Comparison of ENCODE assay signal across 8 cellular contexts in the genomic region with DNA sequence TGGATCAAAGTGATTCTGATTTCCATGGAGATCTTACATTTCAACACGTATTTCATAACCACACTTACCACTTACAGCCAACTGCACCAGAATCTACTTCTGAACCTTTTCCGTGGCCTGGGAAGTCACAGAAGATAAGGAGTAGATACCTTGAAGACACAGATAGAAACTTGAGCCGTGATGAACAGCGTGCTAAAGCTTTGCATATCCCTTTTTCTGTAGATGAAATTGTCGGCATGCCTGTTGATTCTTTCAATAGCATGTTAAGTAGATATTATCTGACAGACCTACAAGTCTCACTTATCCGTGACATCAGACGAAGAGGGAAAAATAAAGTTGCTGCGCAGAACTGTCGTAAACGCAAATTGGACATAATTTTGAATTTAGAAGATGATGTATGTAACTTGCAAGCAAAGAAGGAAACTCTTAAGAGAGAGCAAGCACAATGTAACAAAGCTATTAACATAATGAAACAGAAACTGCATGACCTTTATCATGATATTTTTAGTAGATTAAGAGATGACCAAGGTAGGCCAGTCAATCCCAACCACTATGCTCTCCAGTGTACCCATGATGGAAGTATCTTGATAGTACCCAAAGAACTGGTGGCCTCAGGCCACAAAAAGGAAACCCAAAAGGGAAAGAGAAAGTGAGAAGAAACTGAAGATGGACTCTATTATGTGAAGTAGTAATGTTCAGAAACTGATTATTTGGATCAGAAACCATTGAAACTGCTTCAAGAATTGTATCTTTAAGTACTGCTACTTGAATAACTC. TPM values are rescaled to one million over a fixed set of nuclear protein-coding genes. Genes with fewer than 3 reads are reported as not detected.
DNase-seq lines count a peak whose midpoint lies in the region; ATAC-seq, FAIRE-seq and TF ChIP-seq lines count a peak whose summit lies in the region.
"Not testable (repeated sequence)": the region's sequence is repeated elsewhere in the genome, so short reads cannot be mapped to it uniquely, and the experiment has no call there.

No MANE protein-coding gene starts in this region.

- H3K9ac ChIP-seq in H9 (ENCODE audit: extremely low read depth, insufficient read length, low read length); Karpas-422 (ENCODE audit: low read length); mammary epithelial cell (ENCODE audit: insufficient read depth, low read length): not testable (repeated sequence)

- peak overlapping the region in 1 of 2 experiments; percentile 23; a peak in 1 of 6 replicates for H3K27ac ChIP-seq in A549
- H3K27ac ChIP-seq in H9 (ENCODE audit: insufficient read length, low read depth, low read length); Karpas-422 (ENCODE audit: low read length); mammary epithelial cell (ENCODE audit: insufficient read depth, low read depth, low read length): not testable (repeated sequence)

- not testable (repeated sequence) for H2BK15ac ChIP-seq in H9 (ENCODE audit: low read depth, low read length)

- in situ Hi-C loops in mammary epithelial cell (cut with MboI; ENCODE audit: low sequenced_read_pairs in 2 of 2): not testable (repeated sequence)

- H4K8ac ChIP-seq in H9 (replicated peaks; ENCODE audit: insufficient read length, low read depth, low read length): not testable (repeated sequence)

- peaks cover 17% of the 10 kb centered on the region for H3K36me3 ChIP-seq in Karpas-422 (ENCODE audit: insufficient read depth, low read length)
- peaks cover 37% of the 10 kb centered on the region for H3K36me3 ChIP-seq in mammary epithelial cell (ENCODE audit: insufficient read depth, low read length)

- not testable (repeated sequence) for H2AFZ ChIP-seq in H9 (ENCODE audit: low read length); Karpas-422 (ENCODE audit: low read length); mammary epithelial cell (ENCODE audit: low read depth, low read length)

- H3K27me3 Mint-ChIP-seq in H9 (ENCODE audit: low read depth); activated CD8-positive, alpha-beta T cell treated with anti-CD3 and anti-CD28 coated beads for 36 hours; natural killer cell (ENCODE audit: low read depth in 2 of 2): not testable (repeated sequence)

- H3K4me1 ChIP-seq in A549: peaks cover 84% of the 10 kb centered on the region
- H3K4me1 ChIP-seq in H9 (ENCODE audit: insufficient read depth, low read length); Karpas-422 (ENCODE audit: low read length); mammary epithelial cell (ENCODE audit: insufficient read depth, low read length): not testable (repeated sequence)

- peak; percentile 23 for FAIRE-seq in A549 (lab: Jason Lieb, UNC)

- not testable (repeated sequence) for H3K9me2 ChIP-seq in Karpas-422 (replicated peaks; ENCODE audit: insufficient read depth, low read length)

- TSS peak; percentile 42 for BruUV-seq in mammary epithelial cell (replicated peaks; lab: Mats Ljungman, UMichigan)

- H3K4me1 Mint-ChIP-seq in H9 (peaks cover 17 to 19% of the 10 kb centered on the region in 2 experiments; a peak in 3 of 4 replicates), natural killer cell (peaks cover 82 to 85% of the 10 kb centered on the region in 2 donors)
- H3K4me1 Mint-ChIP-seq in activated CD8-positive, alpha-beta T cell treated with anti-CD3 and anti-CD28 coated beads for 36 hours (ENCODE audit: low read depth): peaks cover 78% of the 10 kb centered on the region

- intact Hi-C loops in activated CD8-positive, alpha-beta T cell treated with anti-CD3 and anti-CD28 coated beads for 36 hours (cut with micrococcal nuclease): loop anchor here (5.0 to 10.0 kb wide), 2 partner anchors 93 to 291 kb away; no protein-coding TSS in a partner anchor
- intact Hi-C loops in mammary epithelial cell (cut with micrococcal nuclease); natural killer cell (cut with micrococcal nuclease): not testable (repeated sequence)

- H3K4me3 ChIP-seq in A549; Karpas-422 (ENCODE audit: low read length); mammary epithelial cell (replicated peaks in 1 of 3; ENCODE audit: insufficient read depth in 1 of 3, low read depth in 2 of 3, low read length in 3 of 3): not testable (repeated sequence)

- not testable (repeated sequence) for TF ChIP-seq POLR2A in A549 (IDR thresholded peaks at IDR 0.05; ENCODE audit: low read length)

- not testable (repeated sequence) for H3K18ac ChIP-seq in H9 (ENCODE audit: insufficient read length, low read depth, low read length)

- H3K79me2 ChIP-seq in H9 (ENCODE audit: insufficient read depth, low read length); Karpas-422 (ENCODE audit: low read length): not testable (repeated sequence)
- H3K79me2 ChIP-seq in mammary epithelial cell (ENCODE audit: insufficient read depth, low read length): peaks cover 26% of the 10 kb centered on the region

- H3K9me3 Mint-ChIP-seq in H9; activated CD8-positive, alpha-beta T cell treated with anti-CD3 and anti-CD28 coated beads for 36 hours; natural killer cell: not testable (repeated sequence)

- H2BK5ac ChIP-seq in H9 (ENCODE audit: insufficient read length, low read length): not testable (repeated sequence)

- not testable (repeated sequence) for H3K56ac ChIP-seq in H9 (ENCODE audit: insufficient read length, low read depth, low read length)

- not testable (repeated sequence) for H2BK120ac ChIP-seq in H9 (ENCODE audit: low read depth, low read length, poor library complexity, severe bottlenecking)

- not testable (repeated sequence) for H4K5ac ChIP-seq in H9 (ENCODE audit: insufficient read length, low read depth, low read length)

- not testable (repeated sequence) for H3K14ac ChIP-seq in H9 (ENCODE audit: insufficient read depth, low read length)

- H3K4me2 ChIP-seq in A549: peak overlapping the region; percentile 7; the same call in 2 of the 3 replicates
- not testable (repeated sequence) for H3K4me2 ChIP-seq in H9 (ENCODE audit: insufficient read depth, insufficient read length, low read length); Karpas-422 (ENCODE audit: low read depth, low read length, poor library complexity, severe bottlenecking); mammary epithelial cell (ENCODE audit: insufficient read depth, low read depth, low read length)

- 88% methylated on average over 10 of the region's 10 CpGs for whole genome bisulfite sequencing in A549 (ENCODE audit: missing lambda C conversion rate)
- WGBS in H9 (ENCODE audit: extremely low coverage, insufficient read length, low lambda C conversion rate): no CpG with 5 or more reads among the region's 10 CpGs
- WGBS in mammary epithelial cell (ENCODE audit: low coverage, missing lambda C conversion rate): 90% methylated on average over 10 of the region's 10 CpGs

- not testable (repeated sequence) for TF ChIP-seq CTCF in A549 (IDR thresholded peaks at IDR 0.05); H9 (conservative IDR thresholded peaks at IDR 0.05); activated CD8-positive, alpha-beta T cell treated with anti-CD3 and anti-CD28 coated beads for 36 hours (IDR thresholded peaks at IDR 0.05); mammary epithelial cell (conservative IDR thresholded peaks at IDR 0.05 in 1 of 2, IDR thresholded peaks at IDR 0.05 in 1 of 2; ENCODE audit: extremely low read depth in 1 of 2, insufficient read depth in 1 of 2, low read depth in 1 of 2, low read length in 2 of 2); natural killer cell (IDR thresholded peaks at IDR 0.05)

- POLR2A ChIA-PET in A549 (lab: Yijun Ruan, JAX): interaction anchor here (0.6 kb wide), 1 partner anchor 24 kb away, joined by 4 read pairs; no protein-coding TSS in a partner anchor
- POLR2A ChIA-PET in activated CD8-positive, alpha-beta T cell treated with anti-CD3 and anti-CD28 coated beads for 36 hours (lab: Charles Lee): interaction anchor here (0.8 to 19.9 kb wide), 12 partner anchors 12 to 295 kb away, joined by 3 to 588 read pairs (median 6); a partner anchor contains a TSS

- H3K23me2 ChIP-seq in H9 (ENCODE audit: insufficient read length, low read depth, low read length, poor library complexity, severe bottlenecking): not testable (repeated sequence)

- not testable (repeated sequence) for TF ChIP-seq RAD21 in A549 (conservative IDR thresholded peaks at IDR 0.05 in 1 of 2, IDR thresholded peaks at IDR 0.05 in 1 of 2)

- H2BK12ac ChIP-seq in H9 (ENCODE audit: insufficient read length, low read depth, low read length): not testable (repeated sequence)

- H3K4ac ChIP-seq in H9 (ENCODE audit: low read depth, low read length): not testable (repeated sequence)

- H4K20me1 ChIP-seq in H9 (ENCODE audit: control insufficient read depth, insufficient read depth, insufficient read length); mammary epithelial cell (ENCODE audit: insufficient read depth, low read length): not testable (repeated sequence)
- peaks cover 32% of the 10 kb centered on the region for H4K20me1 ChIP-seq in Karpas-422 (ENCODE audit: insufficient read depth, low read depth, low read length)

- H3K4me3 Mint-ChIP-seq in H9; activated CD8-positive, alpha-beta T cell treated with anti-CD3 and anti-CD28 coated beads for 36 hours: not testable (repeated sequence)
- peak overlapping the region; percentile 51 for H3K4me3 Mint-ChIP-seq in natural killer cell

- not testable (repeated sequence) for DNase-seq in A549 (ENCODE audit: low read depth in 1 of 2, low spot score in 1 of 2); H9; mammary epithelial cell; natural killer cell
- peak; percentile 51 for DNase-seq in Karpas-422
- DNase-seq in SK-N-DZ (ENCODE audit: low spot score): peak; percentile 29
- DNase-seq in activated CD8-positive, alpha-beta T cell treated with anti-CD3 and anti-CD28 coated beads for 36 hours: peak; percentile 37

- not testable (repeated sequence) for H3T11ph ChIP-seq in H9 (ENCODE audit: low read length)

- H2AK5ac ChIP-seq in H9 (ENCODE audit: insufficient read length, low read length): not testable (repeated sequence)

- not testable (repeated sequence) for H2BK20ac ChIP-seq in H9 (ENCODE audit: low read depth, low read length, poor library complexity, severe bottlenecking)

- H3K9me3 ChIP-seq in A549; H9 (ENCODE audit: control insufficient read depth, low read depth, low read length); Karpas-422 (ENCODE audit: low read length); mammary epithelial cell (replicated peaks; ENCODE audit: insufficient read depth, low read length): not testable (repeated sequence)

- peaks cover 23 to 56% (median 25%) of the 10 kb centered on the region in 3 experiments; a peak in 6 of 7 replicates for H3K36me3 Mint-ChIP-seq in H9 (ENCODE audit: insufficient read depth in 1 of 3, low read depth in 3 of 3)
- H3K36me3 Mint-ChIP-seq in activated CD8-positive, alpha-beta T cell treated with anti-CD3 and anti-CD28 coated beads for 36 hours (ENCODE audit: low read depth): peaks cover 78% of the 10 kb centered on the region
- not testable (repeated sequence) for H3K36me3 Mint-ChIP-seq in natural killer cell

- CTCF ChIA-PET in A549 (lab: Yijun Ruan, JAX): interaction anchor here (0.8 to 1.8 kb wide), 2 partner anchors 13 to 34 kb away, joined by 3 to 4 read pairs; no protein-coding TSS in a partner anchor
- CTCF ChIA-PET in activated CD8-positive, alpha-beta T cell treated with anti-CD3 and anti-CD28 coated beads for 36 hours (lab: Charles Lee): interaction anchor here (1.4 to 1.9 kb wide), 3 partner anchors 15 to 95 kb away, joined by 4 to 13 read pairs (median 6); no protein-coding TSS in a partner anchor
- CTCF ChIA-PET in mammary epithelial cell (lab: Charles Lee; ENCODE audit: low non-redundant PET): not testable (repeated sequence)

- H3K23ac ChIP-seq in H9 (ENCODE audit: insufficient read length, low read depth, low read length): not testable (repeated sequence)

- dilution Hi-C loops in mammary epithelial cell (cut with HindIII; ENCODE audit: low sequenced_read_pairs): loop anchor here (10.0 kb wide), 1 partner anchor 71 kb away; no protein-coding TSS in a partner anchor

- not testable (repeated sequence) for H3K27me3 ChIP-seq in H9 (ENCODE audit: insufficient read depth, low read length); Karpas-422 (ENCODE audit: low read length); mammary epithelial cell (ENCODE audit: insufficient read depth, low read length)

- not testable (repeated sequence) for TF ChIP-seq EP300 in A549 (IDR thresholded peaks at IDR 0.05)

- H3K27ac Mint-ChIP-seq in H9 (peak overlapping the region in 2 of 3 experiments; percentile 17 to 93; a peak in 4 of 7 replicates), natural killer cell (peak overlapping the region; percentile 100)
- H3K27ac Mint-ChIP-seq in activated CD8-positive, alpha-beta T cell treated with anti-CD3 and anti-CD28 coated beads for 36 hours: peak overlapping the region; percentile 85

- peak in 1 of 2 experiments; percentile 1; a peak in 3 of 6 replicates for ATAC-seq in A549
- ATAC-seq in GM18498 (IDR thresholded peaks at IDR 0.05; ENCODE audit: unreplicated experiment): peak; percentile 37
- peak; percentile 29 for ATAC-seq in activated CD8-positive, alpha-beta T cell treated with anti-CD3 and anti-CD28 coated beads for 36 hours
- peak; percentile 20 to 67 (median 37) for ATAC-seq in natural killer cell

- not testable (repeated sequence) for H3K79me1 ChIP-seq in H9 (ENCODE audit: insufficient read depth, low read depth, low read length, poor library complexity, severe bottlenecking)

- not testable (repeated sequence) for H4K91ac ChIP-seq in H9 (ENCODE audit: insufficient read length, low read depth, low read length)

RNA-seq across cellular contexts. Expression of a gene that starts 15.2 kb away (rescaled TPM):
- polyA plus RNA-seq in A549 (2011; rRNA removed): 595 and 1,070 TPM in 2 replicates
- polyA plus RNA-seq in A549 (2012; cell fraction: cytosol; rRNA removed): 507 and 660 TPM in 2 replicates
- polyA plus RNA-seq in A549 (2012; cell fraction: nucleus; rRNA removed): 180 and 246 TPM in 2 replicates
- polyA plus RNA-seq in A549 (2017; fragmentation: RNase III; extraction: RNeasy Plus Mini Kit Qiagen cat#74134 plus additional on column Dnase treatment): 2,246 to 2,255 TPM (median 2,251 TPM) in 3 replicates
- polyA minus RNA-seq in A549 (2011; rRNA and poly(A)+ RNA removed): 124 and 138 TPM in 2 replicates
- 1,123 and 1,137 TPM in 2 replicates for total RNA-seq in H9 (2021)
- 145 and 197 TPM in 2 replicates for total RNA-seq in Karpas-422 (2014; rRNA removed; shearing (Covaris generic); ENCODE audit: low replicate concordance)
- 224 and 337 TPM in 2 replicates for polyA plus RNA-seq in SK-N-DZ (2014; cell fraction: cytosol; rRNA removed)
- 659 and 1,103 TPM in 2 replicates for polyA plus RNA-seq in SK-N-DZ (2014; cell fraction: nucleus; rRNA removed)
- total RNA-seq in activated CD8-positive, alpha-beta T cell treated with anti-CD3 and anti-CD28 coated beads for 36 hours: 100 to 1,000 TPM; 871 to 893 TPM
- 100 to 1,000 TPM in 1 of 2 donors, 10 to 100 TPM in 1; 62.0 to 506 TPM for total RNA-seq in mammary epithelial cell
- polyA plus RNA-seq in mammary epithelial cell: 291 TPM
- 260 TPM for polyA minus RNA-seq in mammary epithelial cell
- 100 to 1,000 TPM; 473 to 627 (median 585) TPM for total RNA-seq in natural killer cell

RNA-seq across cellular contexts. Expression of a gene that starts 16.2 kb away (rescaled TPM):
- polyA plus RNA-seq in A549 (2011; rRNA removed) (177 and 275 TPM in 2 replicates), A549 (2017; fragmentation: RNase III; extraction: RNeasy Plus Mini Kit Qiagen cat#74134 plus additional on column Dnase treatment) (286 to 298 TPM (median 288 TPM) in 3 replicates), mammary epithelial cell (77.3 TPM)
- 82.7 and 88.6 TPM in 2 replicates for polyA plus RNA-seq in A549 (2012; cell fraction: cytosol; rRNA removed)
- 58.0 and 66.0 TPM in 2 replicates for polyA plus RNA-seq in A549 (2012; cell fraction: nucleus; rRNA removed)
- 19.6 and 28.2 TPM in 2 replicates for polyA minus RNA-seq in A549 (2011; rRNA and poly(A)+ RNA removed)
- total RNA-seq in H9 (2021) (287 and 288 TPM in 2 replicates), mammary epithelial cell (100 to 1,000 TPM in 1 of 2 donors, 10 to 100 TPM in 1; 67.5 to 154 TPM), natural killer cell (100 to 1,000 TPM; 103 to 126 (median 109) TPM)
- 111 and 168 TPM in 2 replicates for total RNA-seq in Karpas-422 (2014; rRNA removed; shearing (Covaris generic); ENCODE audit: low replicate concordance)
- 532 and 556 TPM in 2 replicates for polyA plus RNA-seq in SK-N-DZ (2014; cell fraction: cytosol; rRNA removed)
- 613 and 634 TPM in 2 replicates for polyA plus RNA-seq in SK-N-DZ (2014; cell fraction: nucleus; rRNA removed)
- 100 to 1,000 TPM; 313 to 320 TPM for total RNA-seq in activated CD8-positive, alpha-beta T cell treated with anti-CD3 and anti-CD28 coated beads for 36 hours
- polyA minus RNA-seq in mammary epithelial cell: 25.3 TPM

RNA-seq across cellular contexts. Expression of a gene that starts 33.3 kb away (rescaled TPM):
- polyA plus RNA-seq in A549 (2011; rRNA removed) (9.6 and 11.4 TPM in 2 replicates), A549 (2017; fragmentation: RNase III; extraction: RNeasy Plus Mini Kit Qiagen cat#74134 plus additional on column Dnase treatment) (4.9 to 10.0 TPM (median 6.7 TPM) in 3 replicates), mammary epithelial cell (6.8 TPM)
- 3.8 and 4.8 TPM in 2 replicates for polyA plus RNA-seq in A549 (2012; cell fraction: cytosol; rRNA removed)
- 6.3 and 8.0 TPM in 2 replicates for polyA plus RNA-seq in A549 (2012; cell fraction: nucleus; rRNA removed)
- polyA minus RNA-seq in A549 (2011; rRNA and poly(A)+ RNA removed): 3.1 and 3.4 TPM in 2 replicates
- total RNA-seq in H9 (2021) (46.1 and 46.9 TPM in 2 replicates), mammary epithelial cell (1 to 10 TPM; 5.4 to 8.3 TPM), natural killer cell (1 to 10 TPM in 1 of 3 donors, under 1 TPM in 2; 0.68 to 2.0 (median 1.00) TPM)
- total RNA-seq in Karpas-422 (2014; rRNA removed; shearing (Covaris generic); ENCODE audit: low replicate concordance): not detected in 2 replicates
- polyA plus RNA-seq in SK-N-DZ (2014; cell fraction: cytosol; rRNA removed): 30.8 and 33.6 TPM in 2 replicates
- polyA plus RNA-seq in SK-N-DZ (2014; cell fraction: nucleus; rRNA removed): 19.5 and 23.0 TPM in 2 replicates
- 10 to 100 TPM; 21.5 to 22.6 TPM for total RNA-seq in activated CD8-positive, alpha-beta T cell treated with anti-CD3 and anti-CD28 coated beads for 36 hours
- polyA minus RNA-seq in mammary epithelial cell: 9.5 TPM
